ENCODE assay signal across 11 cellular contexts in genomic region chr2:18311413-18311812, GRCh38.
A peak's percentile ranks its signal among the peaks of the same experiment; 100 is the strongest.
DNase-seq lines count a peak whose midpoint lies in the region; ATAC-seq and TF ChIP-seq lines count a peak whose summit lies in the region.
"Had no signal": no experiment of that assay in that cellular context is flagged by ENCODE, and none has a peak within 500 bp of the region (broad histone marks: within the 10 kb centered on the region; RNA-seq: fewer than 3 reads in every experiment).

No MANE protein-coding gene starts in this region.

- H3K4me3 ChIP-seq in SJSA1 (no peak overlapping the region), liver (ENCODE audit: low read depth in 1 of 3, low read length in 3 of 3) (no peak overlapping the region)

- 42% methylated on average over 3 of the region's 3 CpGs for WGBS in liver

- H3K4me1 Mint-ChIP-seq in T-helper 17 cell, result no peaks in the 10 kb centered on the region

- H3K9me3 ChIP-seq in SJSA1 (replicated peaks), result no peaks in the 10 kb centered on the region
- H3K9me3 ChIP-seq in liver (ENCODE audit: control insufficient read depth in 4 of 4, low read length in 3 of 4), result no peaks in the 10 kb centered on the region
- H3K9me3 ChIP-seq in T-helper 17 cell (ENCODE audit: control insufficient read depth, low read length, poor library complexity, severe bottlenecking), result no peaks in the 10 kb centered on the region

- H3K4me1 ChIP-seq in SJSA1 (replicated peaks), result peaks cover 32% of the 10 kb centered on the region
- no peaks in the 10 kb centered on the region for H3K4me1 ChIP-seq in liver (ENCODE audit: control insufficient read depth in 4 of 4, insufficient read depth in 4 of 4, low read length in 3 of 4)
- H3K4me1 ChIP-seq in foreskin keratinocyte, result peaks cover 5% of the 10 kb centered on the region

- no peaks in the 10 kb centered on the region for H3K27me3 ChIP-seq in SJSA1 (replicated peaks)
- no peaks in the 10 kb centered on the region for H3K27me3 ChIP-seq in liver (ENCODE audit: control insufficient read depth in 4 of 4, insufficient read depth in 4 of 4, low read length in 3 of 4)
- H3K27me3 ChIP-seq in foreskin keratinocyte, result no peaks in the 10 kb centered on the region

- ATAC-seq in foreskin keratinocyte (no peak), T-helper 17 cell (no peak)

- DNase-seq in AG08396 (ENCODE audit: low spot score), result peak; percentile 5
- DNase-seq in NCI-H1092 (lab: John Stamatoyannopoulos, UW), result peak; percentile 46
- peak in 1 of 2 experiments; percentile 53 for DNase-seq in SJSA1 (ENCODE audit: low read depth in 1 of 2, low spot score in 2 of 2)
- no peak for DNase-seq in T-helper 1 cell
- no peak for DNase-seq in cerebellar cortex (ENCODE audit: low spot score)
- no peak for DNase-seq in foreskin keratinocyte
- no peak for DNase-seq in T-helper 17 cell
- DNase-seq: activated CD8-positive, alpha-beta memory T cell treated with anti-CD3 and anti-CD28 coated beads, Interleukin-2, amount 50 U/mL, for 48 hours; C1 segment of cervical spinal cord; MV-4-11 had no signal

- H3K36me3 Mint-ChIP-seq in T-helper 17 cell (ENCODE audit: low read depth), result no peaks in the 10 kb centered on the region

- no peak overlapping the region for H3K4me3 Mint-ChIP-seq in T-helper 17 cell

- TF ChIP-seq RAD21 in liver (IDR thresholded peaks at IDR 0.05), result no peak

- H3K27ac Mint-ChIP-seq in T-helper 17 cell, result no peak overlapping the region

- H3K27ac ChIP-seq in SJSA1 (peak overlapping the region; percentile 40), liver (ENCODE audit: low read depth in 1 of 2, low read length in 2 of 2) (no peak overlapping the region), foreskin keratinocyte (no peak overlapping the region)

- H3K9ac ChIP-seq in liver (ENCODE audit: low read depth in 1 of 2, low read length in 2 of 2), result no peak overlapping the region

- H3K27me3 Mint-ChIP-seq in T-helper 17 cell, result no peaks in the 10 kb centered on the region

- H3K36me3 ChIP-seq in SJSA1 (no peaks in the 10 kb centered on the region), liver (ENCODE audit: control insufficient read depth in 4 of 4, insufficient read depth in 3 of 4, low read depth in 1 of 4, low read length in 3 of 4) (no peaks in the 10 kb centered on the region)

- TF ChIP-seq CTCF in liver (IDR thresholded peaks at IDR 0.05; ENCODE audit: low read depth, low read length, missing input control) (no peak), foreskin keratinocyte (conservative IDR thresholded peaks at IDR 0.05) (no peak)

TF ChIP-seq in liver, 16 proteins besides CTCF, POLR2A, EP300 and RAD21:
- TF ChIP-seq MAX (IDR thresholded peaks at IDR 0.05) (peak; percentile 29), RXRA (IDR thresholded peaks at IDR 0.05) (no peak)

Comparison
In these comparisons a context has a peak if more than half of its experiments do, and no peak if none do; other contexts are left out.
1. DNase-seq: peak in AG08396 (single experiment) and NCI-H1092 (single experiment); none in T-helper 1 cell (0 of 5), cerebellar cortex (single experiment), foreskin keratinocyte (0 of 2) and T-helper 17 cell (0 of 3).